Comparison of ENCODE assay signal across 18 cellular contexts in genomic region chr5:170546257-170546656, GRCh38. TPM values are rescaled to one million over a fixed set of nuclear protein-coding genes. Genes with fewer than 3 reads are reported as not detected.
"Had no signal": no experiment of that assay in that cellular context is flagged by ENCODE, and none has a peak within 500 bp of the region (broad histone marks: within the 10 kb centered on the region; RNA-seq: fewer than 3 reads in every experiment).

No MANE protein-coding gene starts in this region.

- H3K4me3 Mint-ChIP-seq: activated CD4-positive, alpha-beta memory T cell treated with anti-CD3 and anti-CD28 coated beads, Interleukin-2, amount 10 ng/mL, durations not matched to agents 7 days and 5 days; activated CD4-positive, alpha-beta T cell treated with anti-CD3 and anti-CD28 coated beads for 36 hours; activated T-cell treated with anti-CD3 and anti-CD28 coated beads, Interleukin-2, amount 50 U/mL, for 4 hours; naive thymus-derived CD4-positive, alpha-beta T cell; T-helper 17 cell had no signal

- ATAC-seq: activated CD4-positive, alpha-beta T cell treated with anti-CD3 and anti-CD28 coated beads for 36 hours; activated T-cell treated with anti-CD3 and anti-CD28 coated beads, Interleukin-2, amount 50 U/mL, for 4 hours; naive thymus-derived CD4-positive, alpha-beta T cell; T-helper 17 cell had no signal

- H3K27ac ChIP-seq: adrenal gland, cardiac muscle cell, esophagus muscularis mucosa, tibial nerve, vagina had no signal

- H3K4me1 ChIP-seq: adrenal gland, esophagus muscularis mucosa, vagina had no signal

- H3K9me3 ChIP-seq: vagina had no signal

- H3K27me3 Mint-ChIP-seq: T-helper 17 cell had no signal

- H3K27me3 ChIP-seq: adrenal gland, esophagus muscularis mucosa, tibial nerve, vagina had no signal

- DNase-seq: activated CD4-positive, alpha-beta memory T cell treated with anti-CD3 and anti-CD28 coated beads, Interleukin-2, amount 10 ng/mL, durations not matched to agents 7 days and 5 days; activated CD4-positive, alpha-beta T cell treated with anti-CD3 and anti-CD28 coated beads for 36 hours; activated effector memory CD4-positive, alpha-beta T cell treated with Interleukin-2 at 50 U/mL for 16 hours; activated naive CD4-positive, alpha-beta T cell treated with anti-CD3 and anti-CD28 coated beads, Interleukin-2, amount 50 U/mL, for 16 hours; activated T-cell treated with anti-CD3 and anti-CD28 coated beads, Interleukin-2, amount 50 U/mL, for 4 hours; adrenal gland; mammary epithelial cell; naive thymus-derived CD4-positive, alpha-beta T cell; nucleus accumbens; small intestine; stimulated activated CD4-positive, alpha-beta T cell treated with anti-CD3 and anti-CD28 coated beads, Interleukin-4, amount 100 ng/mL, for 24 hours; stimulated activated naive CD4-positive, alpha-beta T cell; T-helper 17 cell had no signal

- H3K36me3 ChIP-seq: adrenal gland, cardiac muscle cell, esophagus muscularis mucosa, tibial nerve, vagina had no signal

- H3K27ac Mint-ChIP-seq: activated CD4-positive, alpha-beta memory T cell treated with anti-CD3 and anti-CD28 coated beads, Interleukin-2, amount 10 ng/mL, durations not matched to agents 7 days and 5 days; activated CD4-positive, alpha-beta T cell treated with anti-CD3 and anti-CD28 coated beads for 36 hours; naive thymus-derived CD4-positive, alpha-beta T cell; T-helper 17 cell had no signal

- H3K4me3 ChIP-seq: adrenal gland, cardiac muscle cell, esophagus muscularis mucosa, tibial nerve, vagina had no signal

- H3K4me1 Mint-ChIP-seq: activated CD4-positive, alpha-beta memory T cell treated with anti-CD3 and anti-CD28 coated beads, Interleukin-2, amount 10 ng/mL, durations not matched to agents 7 days and 5 days; activated CD4-positive, alpha-beta T cell treated with anti-CD3 and anti-CD28 coated beads for 36 hours; naive thymus-derived CD4-positive, alpha-beta T cell; T-helper 17 cell had no signal

RNA-seq across cellular contexts. Expression of gene KCNIP1, which starts 42.4 kb away (rescaled TPM):
- total RNA-seq: activated CD4-positive, alpha-beta memory T cell treated with anti-CD3 and anti-CD28 coated beads, Interleukin-2, amount 10 ng/mL, durations not matched to agents 7 days and 5 days; activated CD4-positive, alpha-beta T cell treated with anti-CD3 and anti-CD28 coated beads for 36 hours; activated T-cell treated with anti-CD3 and anti-CD28 coated beads, Interleukin-2, amount 50 U/mL, for 4 hours; mammary epithelial cell; mononuclear cell; naive thymus-derived CD4-positive, alpha-beta T cell; T-helper 17 cell; vagina had no signal
- polyA plus RNA-seq: cardiac muscle cell; mammary epithelial cell; naive thymus-derived CD4-positive, alpha-beta T cell had no signal
